Comparison of ENCODE assay signal across 8 cellular contexts in genomic region chr3:141441381-141442365, GRCh38. TPM values are rescaled to one million over a fixed set of nuclear protein-coding genes. Genes with fewer than 3 reads are reported as not detected.
A peak's percentile ranks its signal among the peaks of the same experiment; 100 is the strongest.
DNase-seq lines count a peak whose midpoint lies in the region; ATAC-seq, FAIRE-seq and TF ChIP-seq lines count a peak whose summit lies in the region.

No MANE protein-coding gene starts in this region.

- DNase-seq in ELF-1 (ENCODE audit: low read depth, low spot score) = peak; percentile 84
- peak; percentile 83 for DNase-seq in HTR-8/SVneo (ENCODE audit: insufficient read length, low spot score)
- DNase-seq in T follicular helper cell (ENCODE audit: low read depth) = peak; percentile 64
- peak; percentile 78 for DNase-seq in activated naive CD8-positive, alpha-beta T cell treated with anti-CD3 and anti-CD28 coated beads for 36 hours
- peak; percentile 71 for DNase-seq in left ventricle myocardium inferior
- DNase-seq in NCI-H526 treated with DMSO at 0.1 percent for 48 hours (lab: John Stamatoyannopoulos, UW) = no peak

- H3K4me1 Mint-ChIP-seq in activated naive CD8-positive, alpha-beta T cell treated with anti-CD3 and anti-CD28 coated beads for 36 hours = peaks cover 20% of the 10 kb centered on the region

- intact Hi-C loops in left ventricle myocardium inferior (cut with micrococcal nuclease) = loop anchor here (5.0 kb wide), 1 partner anchor 34 kb away; no protein-coding TSS in a partner anchor

- H3K27ac Mint-ChIP-seq in activated naive CD8-positive, alpha-beta T cell treated with anti-CD3 and anti-CD28 coated beads for 36 hours = peak overlapping the region; percentile 67

- peaks cover 8% of the 10 kb centered on the region for H3K36me3 Mint-ChIP-seq in activated naive CD8-positive, alpha-beta T cell treated with anti-CD3 and anti-CD28 coated beads for 36 hours

- H3K4me3 ChIP-seq in left ventricle myocardium inferior (peak overlapping the region; percentile 21), skeletal muscle tissue (ENCODE audit: low read length in 3 of 3) (no peak overlapping the region)

- H3K27me3 ChIP-seq in left ventricle myocardium inferior (ENCODE audit: low read depth) (no peaks in the 10 kb centered on the region), skeletal muscle tissue (ENCODE audit: control insufficient read depth in 3 of 3, insufficient read depth in 3 of 3, low read length in 3 of 3) (no peaks in the 10 kb centered on the region)

- ATAC-seq in GM21526 (IDR thresholded peaks at IDR 0.05; ENCODE audit: low FRiP score, unreplicated experiment) = peak; percentile 87

- H3K9ac ChIP-seq in skeletal muscle tissue (ENCODE audit: low read depth in 1 of 3, low read length in 3 of 3) = no peak overlapping the region

- H3K9me3 ChIP-seq in left ventricle myocardium inferior (replicated peaks) = no peaks in the 10 kb centered on the region
- H3K9me3 ChIP-seq in skeletal muscle tissue (ENCODE audit: control insufficient read depth in 3 of 3, low read length in 3 of 3) = no peaks in the 10 kb centered on the region

- no peak overlapping the region for H3K4me3 Mint-ChIP-seq in activated naive CD8-positive, alpha-beta T cell treated with anti-CD3 and anti-CD28 coated beads for 36 hours

- no peak for FAIRE-seq in HTR-8/SVneo (lab: Jason Lieb, UNC)

- peak; percentile 86 for TF ChIP-seq CTCF in left ventricle myocardium inferior (IDR thresholded peaks at IDR 0.05; ENCODE audit: borderline replicate concordance)

- H3K27ac ChIP-seq in left ventricle myocardium inferior (replicated peaks) = peak overlapping the region; percentile 88
- H3K27ac ChIP-seq in skeletal muscle tissue (ENCODE audit: low read depth, low read length) = peak overlapping the region; percentile 70

- H3K4me1 ChIP-seq in left ventricle myocardium inferior (peaks cover 87% of the 10 kb centered on the region), skeletal muscle tissue (ENCODE audit: control insufficient read depth in 3 of 3, insufficient read depth in 3 of 3, low read length in 3 of 3) (peaks cover 4 to 11% (median 9%) of the 10 kb centered on the region in 3 donors)

- no peaks in the 10 kb centered on the region for H3K9me3 Mint-ChIP-seq in activated naive CD8-positive, alpha-beta T cell treated with anti-CD3 and anti-CD28 coated beads for 36 hours

- H3K36me3 ChIP-seq in left ventricle myocardium inferior = peaks cover 52% of the 10 kb centered on the region
- H3K36me3 ChIP-seq in skeletal muscle tissue (ENCODE audit: control insufficient read depth in 3 of 3, insufficient read depth in 3 of 3, low read length in 3 of 3) = peaks cover 29 to 36% (median 36%) of the 10 kb centered on the region in 3 donors

- H3K27me3 Mint-ChIP-seq in activated naive CD8-positive, alpha-beta T cell treated with anti-CD3 and anti-CD28 coated beads for 36 hours = no peaks in the 10 kb centered on the region

RNA-seq across cellular contexts. Expression of gene RASA2, which starts 45.2 kb away (rescaled TPM):
- total RNA-seq in activated naive CD8-positive, alpha-beta T cell treated with anti-CD3 and anti-CD28 coated beads for 36 hours = 10 to 100 TPM; 36.1 to 40.2 TPM
- total RNA-seq in left ventricle myocardium inferior = 4.3 TPM
- 9.9 TPM for total RNA-seq in skeletal muscle tissue
